Comparison of ENCODE assay signal across 22 cellular contexts in genomic region chr1:37723072-37723389, GRCh38. TPM values are rescaled to one million over a fixed set of nuclear protein-coding genes. Genes with fewer than 3 reads are reported as not detected.
"Had no signal": no experiment of that assay in that cellular context is flagged by ENCODE, and none has a peak within 500 bp of the region (broad histone marks: within the 10 kb centered on the region; RNA-seq: fewer than 3 reads in every experiment).

No MANE protein-coding gene starts in this region.

- H3K4me1 ChIP-seq: ascending aorta, colonic mucosa, left lung, pancreas, vagina had no signal

- H3K4me3 ChIP-seq: ascending aorta, colonic mucosa, left lung, pancreas, skin epidermis, testis, vagina had no signal

- H3K4me3 Mint-ChIP-seq: central memory CD8-positive, alpha-beta T cell; natural killer cell treated with Interleukin-12 subunit alpha and Interleukin-12 subunit beta and Interleukin-15 and Interleukin-18, amount 100 ng/mL, for 72 hours; stimulated activated naive CD8-positive, alpha-beta T cell treated with anti-CD3 and anti-CD28 coated beads, Interleukin-15, Interleukin-2, amounts not matched to agents 100 ng/mL and 50 ng/mL, for 24 hours; type B pancreatic cell had no signal

- H3K36me3 Mint-ChIP-seq: activated naive CD4-positive, alpha-beta T cell treated with anti-CD3 and anti-CD28 coated beads, Interleukin-2, amount 50 U/mL, for 72 hours; natural killer cell treated with Interleukin-12 subunit alpha and Interleukin-12 subunit beta and Interleukin-15 and Interleukin-18, amount 100 ng/mL, for 72 hours; type B pancreatic cell had no signal

- FAIRE-seq: kidney, pancreas, TTC549 had no signal

- ATAC-seq: activated naive CD4-positive, alpha-beta T cell treated with anti-CD3 and anti-CD28 coated beads, Interleukin-2, amount 50 U/mL, for 72 hours; left lung; natural killer cell treated with Interleukin-12 subunit alpha and Interleukin-12 subunit beta and Interleukin-15 and Interleukin-18, amount 100 ng/mL, for 72 hours; pancreas had no signal

- H3K27ac ChIP-seq: ascending aorta, brain microvascular endothelial cell, colonic mucosa, left lung, neutrophil, pancreas, skin epidermis, testis, vagina had no signal

- H3K27me3 ChIP-seq: ascending aorta, colonic mucosa, pancreas, testis, vagina had no signal

- H3K9me3 Mint-ChIP-seq: activated naive CD4-positive, alpha-beta T cell treated with anti-CD3 and anti-CD28 coated beads, Interleukin-2, amount 50 U/mL, for 72 hours; central memory CD8-positive, alpha-beta T cell; natural killer cell treated with Interleukin-12 subunit alpha and Interleukin-12 subunit beta and Interleukin-15 and Interleukin-18, amount 100 ng/mL, for 72 hours; stimulated activated naive CD8-positive, alpha-beta T cell treated with anti-CD3 and anti-CD28 coated beads, Interleukin-15, Interleukin-2, amounts not matched to agents 100 ng/mL and 50 ng/mL, for 24 hours; type B pancreatic cell had no signal

- H3K4me1 Mint-ChIP-seq: central memory CD8-positive, alpha-beta T cell had no signal

- H3K9me3 ChIP-seq: ascending aorta, colonic mucosa, left lung, neutrophil, pancreas, testis, vagina had no signal

- DNase-seq: activated gamma-delta T cell treated with Interleukin-2 at 50 U/mL for 16 hours; activated T-cell treated with anti-CD3 and anti-CD28 coated beads, Interleukin-2, amount 50 U/mL, for 1 hour; brain microvascular endothelial cell; colonic mucosa; kidney; left lung; pancreas; right cardiac atrium; stimulated activated CD4-positive, alpha-beta T cell treated with anti-CD3 and anti-CD28 coated beads, Interleukin-1b, Interleukin-23, amount 100 ng/mL, for 48 hours; T-helper 1 cell; testis had no signal

- H3K36me3 ChIP-seq: ascending aorta, brain microvascular endothelial cell, colonic mucosa, left lung, neutrophil, pancreas, vagina had no signal

- H3K27ac Mint-ChIP-seq: activated naive CD4-positive, alpha-beta T cell treated with anti-CD3 and anti-CD28 coated beads, Interleukin-2, amount 50 U/mL, for 72 hours; natural killer cell treated with Interleukin-12 subunit alpha and Interleukin-12 subunit beta and Interleukin-15 and Interleukin-18, amount 100 ng/mL, for 72 hours; stimulated activated naive CD8-positive, alpha-beta T cell treated with anti-CD3 and anti-CD28 coated beads, Interleukin-15, Interleukin-2, amounts not matched to agents 100 ng/mL and 50 ng/mL, for 24 hours; type B pancreatic cell had no signal

RNA-seq across cellular contexts. Expression of gene EPHA10, which starts 41.9 kb away (rescaled TPM):
- total RNA-seq: natural killer cell treated with Interleukin-12 subunit alpha and Interleukin-12 subunit beta and Interleukin-15 and Interleukin-18, amount 100 ng/mL, for 72 hours; pulmonary artery endothelial cell had no signal
